ENCODE assay signal across 8 cellular contexts in the genomic region with DNA sequence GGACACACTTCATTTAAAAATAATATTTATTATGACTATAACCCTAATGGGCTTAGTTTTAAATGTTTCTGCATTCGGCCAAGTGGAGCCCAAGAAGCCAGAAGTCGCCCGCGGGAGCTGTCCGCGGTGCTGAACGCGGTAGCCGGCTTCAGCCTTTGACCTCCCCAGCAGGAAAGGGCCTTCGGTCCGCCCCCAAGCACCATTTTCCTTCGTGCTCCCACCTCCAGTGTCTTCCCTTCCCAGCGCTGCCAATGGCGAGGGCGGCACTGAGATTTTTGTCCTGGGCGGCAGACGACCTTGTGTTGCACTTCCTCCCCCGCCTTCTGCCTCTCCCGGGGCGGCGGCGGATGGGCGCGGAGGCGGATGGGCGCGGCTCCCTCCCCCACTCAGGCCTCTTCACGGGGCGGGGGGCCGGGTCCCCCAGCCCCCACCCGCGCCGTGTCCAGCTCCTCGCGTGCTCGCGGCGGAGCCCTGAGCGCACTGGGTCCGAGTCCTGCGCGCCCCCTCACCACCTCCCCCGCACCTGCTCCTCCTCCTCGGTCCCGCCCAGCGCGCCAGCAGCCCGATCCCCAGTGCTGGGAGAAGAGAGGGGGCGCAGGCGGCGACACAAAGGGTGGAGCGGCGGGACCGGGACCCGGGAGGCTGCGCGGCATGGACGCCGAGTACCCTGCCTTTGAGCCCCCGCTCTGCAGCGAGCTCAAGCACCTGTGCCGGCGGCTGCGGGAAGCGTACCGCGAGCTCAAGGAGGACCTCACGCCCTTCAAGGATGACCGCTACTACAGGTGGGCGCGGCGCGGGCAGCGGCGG. TPM values are rescaled to one million over a fixed set of nuclear protein-coding genes. Genes with fewer than 3 reads are reported as not detected.
DNase-seq lines count a peak whose midpoint lies in the region; ATAC-seq and TF ChIP-seq lines count a peak whose summit lies in the region.

No MANE protein-coding gene starts in this region.

- H2BK5ac ChIP-seq in H9 (ENCODE audit: insufficient read length, low read length) = no peak overlapping the region

- no peaks in the 10 kb centered on the region for H3K4me1 ChIP-seq in H9 (ENCODE audit: insufficient read depth, low read length)
- peaks cover 12% of the 10 kb centered on the region for H3K4me1 ChIP-seq in effector memory CD4-positive, alpha-beta T cell (ENCODE audit: control insufficient read depth, insufficient read depth, low read length, poor library complexity, severe bottlenecking)

- no peaks in the 10 kb centered on the region for H3K9me3 ChIP-seq in H9 (ENCODE audit: control insufficient read depth, low read depth, low read length)
- H3K9me3 ChIP-seq in effector memory CD4-positive, alpha-beta T cell (ENCODE audit: control insufficient read depth, low read length) = no peaks in the 10 kb centered on the region

- DNase-seq in ACHN (peak; percentile 86), H9 (peak; percentile 85), NCI-H748 (lab: John Stamatoyannopoulos, UW; ENCODE audit: unreplicated experiment) (peak; percentile 85), memory B cell (ENCODE audit: low spot score in 2 of 2) (peak; percentile 67 to 75)
- DNase-seq in activated CD8-positive, alpha-beta memory T cell treated with anti-CD3 and anti-CD28 coated beads for 48 hours (ENCODE audit: low read depth in 2 of 3, low spot score in 2 of 3) = peak in 2 of 3 experiments; percentile 41 to 57
- peak; percentile 44 to 62 (median 46) for DNase-seq in effector memory CD4-positive, alpha-beta T cell
- peak; percentile 33 for DNase-seq in stimulated activated CD8-positive, alpha-beta memory T cell treated with anti-CD3 and anti-CD28 coated beads, Interleukin-15, amount 100 ng/mL, for 24 hours (ENCODE audit: low read depth)

- H3K27me3 Mint-ChIP-seq in H9 (ENCODE audit: low read depth) (peaks cover 16% of the 10 kb centered on the region), memory B cell (peaks cover 32% of the 10 kb centered on the region)

- H3K18ac ChIP-seq in H9 (ENCODE audit: insufficient read length, low read depth, low read length) = peak overlapping the region; percentile 81

- no peak for TF ChIP-seq CTCF in H9 (conservative IDR thresholded peaks at IDR 0.05)

- H3K4me3 Mint-ChIP-seq in H9 (peak overlapping the region; percentile 75 to 86), memory B cell (peak overlapping the region; percentile 69)

- H4K20me1 ChIP-seq in H9 (ENCODE audit: control insufficient read depth, insufficient read depth, insufficient read length) = no peaks in the 10 kb centered on the region

- H3K36me3 ChIP-seq in effector memory CD4-positive, alpha-beta T cell (ENCODE audit: control insufficient read depth, insufficient read depth, low read length) = no peaks in the 10 kb centered on the region

- peaks cover 6% of the 10 kb centered on the region for H3K23me2 ChIP-seq in H9 (ENCODE audit: insufficient read length, low read depth, low read length, poor library complexity, severe bottlenecking)

- H3K14ac ChIP-seq in H9 (ENCODE audit: insufficient read depth, low read length) = peak overlapping the region; percentile 95

- no peak overlapping the region for H4K91ac ChIP-seq in H9 (ENCODE audit: insufficient read length, low read depth, low read length)

- H4K8ac ChIP-seq in H9 (replicated peaks; ENCODE audit: insufficient read length, low read depth, low read length) = no peak overlapping the region

- no peak overlapping the region for H3K9ac ChIP-seq in H9 (ENCODE audit: extremely low read depth, insufficient read length, low read length)

- H3T11ph ChIP-seq in H9 (ENCODE audit: low read length) = no peak overlapping the region

- no peak overlapping the region for H3K56ac ChIP-seq in H9 (ENCODE audit: insufficient read length, low read depth, low read length)

- peak overlapping the region; percentile 89 for H3K4me3 ChIP-seq in effector memory CD4-positive, alpha-beta T cell (ENCODE audit: insufficient read depth, low read depth, low read length, poor library complexity, severe bottlenecking)

- no peaks in the 10 kb centered on the region for H3K79me1 ChIP-seq in H9 (ENCODE audit: insufficient read depth, low read depth, low read length, poor library complexity, severe bottlenecking)

- H3K27ac ChIP-seq in H9 (ENCODE audit: insufficient read length, low read depth, low read length) = no peak overlapping the region
- H3K27ac ChIP-seq in effector memory CD4-positive, alpha-beta T cell (ENCODE audit: insufficient read depth, low read length, poor library complexity, severe bottlenecking) = no peak overlapping the region

- H2AFZ ChIP-seq in H9 (ENCODE audit: low read length) = no peak overlapping the region

- no peak overlapping the region for H3K23ac ChIP-seq in H9 (ENCODE audit: insufficient read length, low read depth, low read length)

- H3K9me3 Mint-ChIP-seq in H9 (no peaks in the 10 kb centered on the region), memory B cell (peaks cover 4% of the 10 kb centered on the region)

- no peak overlapping the region for H2BK15ac ChIP-seq in H9 (ENCODE audit: low read depth, low read length)

- no peaks in the 10 kb centered on the region for H3K27me3 ChIP-seq in H9 (ENCODE audit: insufficient read depth, low read length)
- H3K27me3 ChIP-seq in effector memory CD4-positive, alpha-beta T cell (replicated peaks; ENCODE audit: control insufficient read depth, insufficient read depth, low read length, poor library complexity, severe bottlenecking) = no peaks in the 10 kb centered on the region

- no peak overlapping the region for H3K4ac ChIP-seq in H9 (ENCODE audit: low read depth, low read length)

- no peak overlapping the region for H4K5ac ChIP-seq in H9 (ENCODE audit: insufficient read length, low read depth, low read length)

- no peaks in the 10 kb centered on the region for H3K79me2 ChIP-seq in H9 (ENCODE audit: insufficient read depth, low read length)

- H3K27ac Mint-ChIP-seq in H9 (peak overlapping the region in 1 of 3 experiments; percentile 44; a peak in 1 of 7 replicates), memory B cell (no peak overlapping the region)

- in situ Hi-C loops in ACHN (cut with HindIII; ENCODE audit: low pct_ligation_motif_present, low pct_unique_long_range_greater_than_20kb, low sequenced_read_pairs) = no loop called here

- H2BK120ac ChIP-seq in H9 (ENCODE audit: low read depth, low read length, poor library complexity, severe bottlenecking) = no peak overlapping the region

- WGBS in H9 (ENCODE audit: extremely low coverage, insufficient read length, low lambda C conversion rate) = no CpG with 5 or more reads among the region's 75 CpGs

- H2BK20ac ChIP-seq in H9 (ENCODE audit: low read depth, low read length, poor library complexity, severe bottlenecking) = no peak overlapping the region

- peaks cover 0 to 20% (median 3%) of the 10 kb centered on the region in 3 experiments; a peak in 2 of 7 replicates for H3K36me3 Mint-ChIP-seq in H9 (ENCODE audit: insufficient read depth in 1 of 3, low read depth in 3 of 3)
- H3K36me3 Mint-ChIP-seq in memory B cell = peaks cover 6% of the 10 kb centered on the region

- ATAC-seq in memory B cell (ENCODE audit: low read depth) = peak; percentile 76
- no peak for ATAC-seq in HG03095 (IDR thresholded peaks at IDR 0.05; ENCODE audit: unreplicated experiment)

- peak overlapping the region; percentile 69 for H3K4me2 ChIP-seq in H9 (ENCODE audit: insufficient read depth, insufficient read length, low read length)

- H2BK12ac ChIP-seq in H9 (ENCODE audit: insufficient read length, low read depth, low read length) = no peak overlapping the region

- no peak overlapping the region for H2AK5ac ChIP-seq in H9 (ENCODE audit: insufficient read length, low read length)

- H3K4me1 Mint-ChIP-seq in H9 = peaks cover 11 to 18% of the 10 kb centered on the region in 2 experiments
- no peaks in the 10 kb centered on the region for H3K4me1 Mint-ChIP-seq in memory B cell

RNA-seq across cellular contexts. Expression of a gene that starts 23.6 kb away (rescaled TPM):
- 23.7 and 24.4 TPM in 2 replicates for total RNA-seq in H9 (2021)

Comparison
In these comparisons a context has a peak if more than half of its experiments do, and no peak if none do; other contexts are left out.
1. DNase-seq: peak in every context shown above with its lines; median percentile 86 in ACHN; 85 in H9; 85 in NCI-H748; 71 in memory B cell; 49 in activated CD8-positive, alpha-beta memory T cell treated with anti-CD3 and anti-CD28 coated beads for 48 hours; 46 in effector memory CD4-positive, alpha-beta T cell; 33 in stimulated activated CD8-positive, alpha-beta memory T cell treated with anti-CD3 and anti-CD28 coated beads, Interleukin-15, amount 100 ng/mL, for 24 hours.